29 cellular contexts compared by ENCODE assay signal in genomic region chr6:75848274-75848673, GRCh38.
"Had no signal": no experiment of that assay in that cellular context is flagged by ENCODE, and none has a peak within 500 bp of the region (broad histone marks: within the 10 kb centered on the region; RNA-seq: fewer than 3 reads in every experiment).

No MANE protein-coding gene starts in this region.

- FAIRE-seq: astrocyte, endometrium, endothelial cell of umbilical vein had no signal

- H3K4me3 ChIP-seq: colonic mucosa, esophagus squamous epithelium had no signal

- DNase-seq: activated CD4-positive, alpha-beta memory T cell treated with anti-CD3 and anti-CD28 coated beads, Interleukin-2, amount 10 ng/mL, durations not matched to agents 7 days and 5 days; activated CD4-positive, alpha-beta T cell treated with anti-CD3 and anti-CD28 coated beads for 1 hour; activated CD4-positive, alpha-beta T cell treated with anti-CD3 and anti-CD28 coated beads for 4 hours; activated CD4-positive, alpha-beta T cell treated with anti-CD3 and anti-CD28 coated beads, Interleukin-2, amount 10 ng/mL, durations not matched to agents 7 days and 5 days; activated CD4-positive, alpha-beta T cell treated with anti-CD3 and anti-CD28 coated beads, Interleukin-2, amount 50 U/mL, for 4 hours; activated CD8-positive, alpha-beta memory T cell treated with anti-CD3 and anti-CD28 coated beads, Interleukin-2, amount 50 U/mL, for 48 hours; activated effector memory CD4-positive, alpha-beta T cell treated with Interleukin-2 at 50 U/mL for 16 hours; activated gamma-delta T cell treated with Interleukin-2 at 50 U/mL for 16 hours; activated naive CD4-positive, alpha-beta T cell treated with anti-CD3 and anti-CD28 coated beads, Interleukin-2, amount 50 U/mL, for 16 hours; activated naive CD4-positive, alpha-beta T cell treated with Interleukin-2 at 50 U/mL for 16 hours; activated T-cell treated with anti-CD3 and anti-CD28 coated beads for 4 hours; activated T-cell treated with anti-CD3 and anti-CD28 coated beads, Interleukin-2, amount 50 U/mL, for 24 hours; amniotic stem cell; anterior cingulate cortex; central memory CD4-positive, alpha-beta T cell; cerebellar nuclear complex; colonic mucosa; effector CD8-positive, alpha-beta T cell; esophagus squamous epithelium; foreskin melanocyte; head of caudate nucleus; T-helper 1 cell; T-helper 17 cell; T1000 had no signal

- ATAC-seq: activated T-helper 17 cell treated with anti-CD3 and anti-CD28 coated beads, Interleukin-2, amount 50 U/mL, for 72 hours; T-helper 17 cell; WTC11 had no signal

- H3K27ac ChIP-seq: esophagus squamous epithelium had no signal
